21 cellular contexts compared by ENCODE assay signal in the genomic region with DNA sequence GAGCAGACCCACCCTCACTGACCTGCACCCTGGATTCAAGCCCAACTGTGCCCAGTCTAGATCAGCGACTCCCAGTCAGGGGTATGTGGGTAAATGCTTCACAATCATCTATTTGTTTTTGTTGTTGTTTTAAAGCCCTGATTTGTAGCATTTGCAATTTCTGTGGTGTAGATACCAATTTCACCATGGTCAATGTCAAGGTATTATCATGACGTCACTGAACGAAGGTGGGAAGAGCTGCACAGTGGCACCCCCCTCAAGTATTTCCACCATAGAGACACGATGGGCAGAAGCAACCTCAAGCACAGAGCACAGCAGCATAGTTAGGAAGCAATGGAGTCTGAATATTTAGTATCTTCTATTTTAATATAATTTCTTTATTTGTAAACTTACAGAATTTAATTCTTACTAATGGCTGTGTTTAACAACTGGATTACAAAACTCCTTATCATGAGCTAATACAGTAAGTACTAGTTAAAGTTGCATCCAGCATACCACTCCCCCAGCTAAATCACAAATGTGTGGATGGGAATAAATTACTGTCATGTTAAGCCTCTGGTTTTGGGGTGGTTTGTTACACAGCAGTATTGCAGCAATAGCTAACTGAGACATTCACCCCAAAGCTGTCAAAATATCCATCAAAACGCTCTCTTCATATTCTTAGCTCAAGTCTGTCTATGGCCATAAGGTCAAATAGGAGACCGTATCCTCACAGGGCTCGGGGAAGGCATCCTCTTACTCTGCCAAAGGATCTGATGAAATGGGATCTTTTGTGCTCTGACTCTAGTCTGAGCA. TPM values are rescaled to one million over a fixed set of nuclear protein-coding genes. Genes with fewer than 3 reads are reported as not detected.
"Had no signal": no experiment of that assay in that cellular context is flagged by ENCODE, and none has a peak within 500 bp of the region (broad histone marks: within the 10 kb centered on the region; RNA-seq: fewer than 3 reads in every experiment).

No MANE protein-coding gene starts in this region.

- DNase-seq: cerebellar nuclear complex; cortex of kidney; effector memory CD8-positive, alpha-beta T cell; erythroblast; esophagus squamous epithelium; foreskin melanocyte; left colon; natural killer cell; occipital lobe; pancreas; small intestine; stimulated activated CD4-positive, alpha-beta T cell treated with anti-CD3 and anti-CD28 coated beads, Interleukin-15, amount 100 ng/mL, for 24 hours; stimulated activated CD4-positive, alpha-beta T cell treated with anti-CD3 and anti-CD28 coated beads, Interleukin-2, amount 100 ng/mL, for 48 hours; stimulated activated naive B cell treated with anti-CD40 and anti-IgM and Interleukin-4, amounts not matched to agents 10 μg/mL and 1 μg/mL and 100 μg/mL, for 72 hours; upper lobe of right lung; uterus had no signal

- H2AFZ ChIP-seq: hepatocyte had no signal

- H3K4me2 ChIP-seq: hepatocyte had no signal

- H3K79me2 ChIP-seq: hepatocyte had no signal

- H3K4me1 ChIP-seq: esophagus squamous epithelium, pancreas, tibial nerve, upper lobe of right lung, uterus had no signal

- H3K9me3 ChIP-seq: esophagus squamous epithelium, pancreas, thoracic aorta, tibial nerve, upper lobe of right lung, uterus had no signal

- H3K27ac ChIP-seq: esophagus squamous epithelium, hepatocyte, pancreas, thoracic aorta, tibial nerve, upper lobe of right lung, uterus had no signal

- H3K27me3 ChIP-seq: esophagus squamous epithelium, hepatocyte, pancreas, tibial nerve, upper lobe of right lung, uterus had no signal

- H3K4me3 ChIP-seq: esophagus squamous epithelium, hepatocyte, lung, pancreas, thoracic aorta, tibial nerve, upper lobe of right lung, uterus had no signal

- H3K36me3 ChIP-seq: esophagus squamous epithelium, pancreas, thoracic aorta, tibial nerve, upper lobe of right lung, uterus had no signal

- ATAC-seq: effector memory CD8-positive, alpha-beta T cell; left colon; natural killer cell; pancreas; upper lobe of right lung had no signal

RNA-seq across cellular contexts. Expression of a gene that starts 33.1 kb away (rescaled TPM):
- total RNA-seq: kidney epithelial cell had no signal
